22 cellular contexts compared by ENCODE assay signal in the genomic region with DNA sequence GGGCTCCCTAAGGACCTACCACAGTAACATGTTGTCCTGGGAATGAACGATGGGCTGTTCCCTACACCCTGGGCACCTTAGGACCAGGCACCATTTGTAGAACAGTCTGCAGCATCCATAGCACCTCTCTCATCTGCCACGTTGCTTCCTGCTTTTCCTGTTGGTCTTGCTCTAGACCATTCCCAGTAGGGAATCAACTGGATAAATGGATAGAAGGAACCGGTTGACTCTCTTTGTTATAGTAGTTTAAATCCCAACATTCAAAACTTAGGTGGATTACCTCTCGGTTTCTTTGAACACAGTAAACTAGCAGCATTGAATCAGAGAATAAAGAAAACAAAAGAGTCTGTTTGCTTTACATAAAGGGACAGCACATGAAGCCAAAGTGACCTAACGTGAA.
"Had no signal": no experiment of that assay in that cellular context is flagged by ENCODE, and none has a peak within 500 bp of the region (broad histone marks: within the 10 kb centered on the region; RNA-seq: fewer than 3 reads in every experiment).

No MANE protein-coding gene starts in this region.

- H3K4me1 ChIP-seq: heart right ventricle, psoas muscle, spleen, tibial artery, upper lobe of left lung, uterus had no signal

- H3K27ac ChIP-seq: coronary artery, heart right ventricle, neutrophil, psoas muscle, spleen, tibial artery, upper lobe of left lung, uterus had no signal

- H3K4me3 Mint-ChIP-seq: mesothelial cell of epicardium; natural killer cell; stimulated activated memory B cell treated with anti-CD40 and anti-IgM and Interleukin-4, amounts not matched to agents 10 μg/mL and 1 μg/mL and 100 μg/mL, for 72 hours; stimulated activated naive CD8-positive, alpha-beta T cell treated with anti-CD3 and anti-CD28 coated beads, Interleukin-15, Interleukin-2, amounts not matched to agents 100 ng/mL and 50 ng/mL, for 24 hours had no signal

- H3K27ac Mint-ChIP-seq: mesothelial cell of epicardium; natural killer cell; stimulated activated memory B cell treated with anti-CD40 and anti-IgM and Interleukin-4, amounts not matched to agents 10 μg/mL and 1 μg/mL and 100 μg/mL, for 72 hours; stimulated activated naive CD8-positive, alpha-beta T cell treated with anti-CD3 and anti-CD28 coated beads, Interleukin-15, Interleukin-2, amounts not matched to agents 100 ng/mL and 50 ng/mL, for 24 hours had no signal

- H3K9me3 ChIP-seq: heart right ventricle, neutrophil, psoas muscle, spleen, upper lobe of left lung, uterus had no signal

- H3K4me3 ChIP-seq: coronary artery, heart right ventricle, psoas muscle, spleen, tibial artery, upper lobe of left lung, uterus had no signal

- FAIRE-seq: frontal cortex had no signal

- DNase-seq: effector CD4-positive, alpha-beta T cell; heart right ventricle; hypothalamus; islet precursor cell; natural killer cell; psoas muscle; retina; spleen; stimulated activated CD4-positive, alpha-beta T cell treated with anti-CD3 and anti-CD28 coated beads, Interleukin-15, amount 100 ng/mL, for 24 hours; stimulated activated CD4-positive, alpha-beta T cell treated with anti-CD3 and anti-CD28 coated beads, Interleukin-1b, Interleukin-23, amount 100 ng/mL, for 48 hours; stimulated activated CD4-positive, alpha-beta T cell treated with anti-CD3 and anti-CD28 coated beads, Interleukin-4, amount 100 ng/mL, for 24 hours; tibial artery; upper lobe of left lung; uterus had no signal

- H3K36me3 Mint-ChIP-seq: mesothelial cell of epicardium; natural killer cell; stimulated activated memory B cell treated with anti-CD40 and anti-IgM and Interleukin-4, amounts not matched to agents 10 μg/mL and 1 μg/mL and 100 μg/mL, for 72 hours had no signal

- H3K36me3 ChIP-seq: heart right ventricle, neutrophil, spleen, tibial artery, upper lobe of left lung, uterus had no signal

- H3K27me3 ChIP-seq: neutrophil, spleen, tibial artery, upper lobe of left lung, uterus had no signal

- ATAC-seq: heart right ventricle; left lobe of liver; natural killer cell; psoas muscle; sciatic nerve; stimulated activated memory B cell treated with anti-CD40 and anti-IgM and Interleukin-4, amounts not matched to agents 10 μg/mL and 1 μg/mL and 100 μg/mL, for 72 hours had no signal

- H3K9me3 Mint-ChIP-seq: natural killer cell; stimulated activated naive CD8-positive, alpha-beta T cell treated with anti-CD3 and anti-CD28 coated beads, Interleukin-15, Interleukin-2, amounts not matched to agents 100 ng/mL and 50 ng/mL, for 24 hours had no signal
